Comparison of ENCODE assay signal across 8 cellular contexts in the genomic region with DNA sequence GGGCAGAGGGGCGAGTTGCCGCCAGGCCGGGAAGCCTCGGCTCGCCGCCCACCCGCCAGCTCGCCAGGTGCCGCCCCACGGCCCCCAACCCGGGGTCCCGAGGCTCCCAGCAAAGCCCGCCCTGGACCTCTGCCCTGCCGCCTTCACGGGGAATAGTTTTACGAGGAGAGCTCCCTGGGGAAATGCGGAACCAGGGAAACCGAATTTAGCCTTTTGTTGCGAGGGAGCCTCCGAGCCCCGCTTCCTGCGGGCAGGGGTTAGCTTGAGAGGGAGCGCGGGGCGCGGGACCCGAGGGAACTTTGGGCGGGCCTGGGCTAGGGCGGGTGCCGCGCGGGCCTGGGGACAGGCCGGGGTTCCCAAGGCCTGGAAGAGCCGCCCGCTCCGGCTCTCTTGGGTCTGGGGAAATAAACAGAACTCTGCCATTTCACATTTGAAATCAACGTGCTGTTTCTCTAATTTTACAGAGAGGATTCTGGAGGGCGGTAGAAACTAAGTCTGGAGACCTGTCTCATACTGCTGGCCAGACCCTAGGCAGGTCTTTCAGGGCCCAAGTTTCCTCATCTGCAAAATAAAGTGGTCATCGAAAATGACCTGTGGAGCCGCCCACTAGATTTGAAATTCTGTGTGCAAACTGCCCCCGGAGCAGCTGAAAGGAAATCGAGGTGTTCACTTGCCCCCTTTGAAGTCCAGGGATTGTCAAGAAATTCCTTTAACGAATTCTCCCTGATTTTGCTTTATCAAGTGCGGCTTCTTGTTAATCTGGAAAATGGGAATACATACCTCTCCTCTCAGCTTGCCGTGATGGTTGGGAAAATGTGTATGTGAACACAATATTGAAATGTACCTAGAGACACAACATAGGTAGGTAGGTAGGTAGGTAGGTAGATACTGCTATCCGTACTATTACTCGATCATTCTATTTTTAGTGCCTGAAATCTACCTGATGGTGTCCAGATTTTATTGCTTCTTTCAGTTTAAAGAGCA. TPM values are rescaled to one million over a fixed set of nuclear protein-coding genes. Genes with fewer than 3 reads are reported as not detected.
DNase-seq lines count a peak whose midpoint lies in the region; ATAC-seq lines count a peak whose summit lies in the region.

No MANE protein-coding gene starts in this region.

- DNase-seq in NCI-H82 (lab: John Stamatoyannopoulos, UW) (peak; percentile 92), NCI-H82 treated with DMSO at 0.1 percent for 48 hours (lab: John Stamatoyannopoulos, UW; ENCODE audit: unreplicated experiment) (no peak), NCI-H526 (lab: John Stamatoyannopoulos, UW) (peak; percentile 97 to 99), Right ventricle myocardium superior (peak; percentile 82), trophoblast cell (peak in 1 of 2 donors; percentile 52), epidermal melanocyte (ENCODE audit: insufficient read length, low spot score) (no peak)

- H3K27me3 ChIP-seq in trophoblast cell (ENCODE audit: insufficient read depth, low read length), result no peaks in the 10 kb centered on the region

- peak overlapping the region; percentile 79 for H3K4me3 Mint-ChIP-seq in activated naive CD4-positive, alpha-beta T cell treated with anti-CD3 and anti-CD28 coated beads, Interleukin-2, amount 50 U/mL, for 24 hours

- H3K14ac ChIP-seq in trophoblast cell (ENCODE audit: low read length), result peak overlapping the region; percentile 87

- H3K18ac ChIP-seq in trophoblast cell (ENCODE audit: low read length), result peak overlapping the region; percentile 81

- H3K79me2 ChIP-seq in trophoblast cell (ENCODE audit: control insufficient read depth, insufficient read depth, low read length, poor library complexity), result peaks cover 24% of the 10 kb centered on the region

- peaks cover 5 to 10% of the 10 kb centered on the region in 2 experiments for H3K36me3 ChIP-seq in trophoblast cell (ENCODE audit: control insufficient read depth in 1 of 2, insufficient read depth in 2 of 2, low read length in 2 of 2)

- H3K36me3 Mint-ChIP-seq in activated naive CD4-positive, alpha-beta T cell treated with anti-CD3 and anti-CD28 coated beads, Interleukin-2, amount 50 U/mL, for 24 hours, result no peaks in the 10 kb centered on the region

- peak overlapping the region; percentile 98 for H4K91ac ChIP-seq in trophoblast cell (ENCODE audit: low read depth, low read length)

- H2AK5ac ChIP-seq in trophoblast cell (ENCODE audit: low read length), result peak overlapping the region; percentile 75

- peaks cover 12% of the 10 kb centered on the region for H3K79me1 ChIP-seq in trophoblast cell (ENCODE audit: low read length)

- peak overlapping the region; percentile 94 for H2BK5ac ChIP-seq in trophoblast cell (ENCODE audit: low read depth, low read length, poor library complexity)

- H3K4me3 ChIP-seq in trophoblast cell (ENCODE audit: low read depth, low read length), result peak overlapping the region; percentile 69

- H3K9ac ChIP-seq in trophoblast cell (ENCODE audit: low read length), result peak overlapping the region; percentile 91

- H3K4ac ChIP-seq in trophoblast cell (ENCODE audit: low read depth, low read length), result peak overlapping the region; percentile 93

- H3K4me2 ChIP-seq in trophoblast cell (ENCODE audit: low read length), result peak overlapping the region; percentile 71

- H3K27ac ChIP-seq in trophoblast cell (ENCODE audit: low read depth, low read length), result peak overlapping the region; percentile 72

- intact Hi-C loops in Right ventricle myocardium superior (cut with DNase I), result loop anchor here (10.0 kb wide), 1 partner anchor 88 kb away; no protein-coding TSS in a partner anchor

- peak overlapping the region; percentile 39 for H2BK12ac ChIP-seq in trophoblast cell (ENCODE audit: low read length)

- peaks cover 2% of the 10 kb centered on the region for H3K27me3 Mint-ChIP-seq in activated naive CD4-positive, alpha-beta T cell treated with anti-CD3 and anti-CD28 coated beads, Interleukin-2, amount 50 U/mL, for 24 hours

- no peak overlapping the region for H3K23ac ChIP-seq in trophoblast cell (ENCODE audit: low read length)

- peak overlapping the region; percentile 98 for H4K8ac ChIP-seq in trophoblast cell (ENCODE audit: low read depth, low read length)

- peak; percentile 17 for ATAC-seq in HG03097 (IDR thresholded peaks at IDR 0.05; ENCODE audit: low FRiP score, unreplicated experiment)
- peak; percentile 34 for ATAC-seq in Right ventricle myocardium superior (ENCODE audit: poor library complexity)

- H3K4me1 Mint-ChIP-seq in activated naive CD4-positive, alpha-beta T cell treated with anti-CD3 and anti-CD28 coated beads, Interleukin-2, amount 50 U/mL, for 24 hours, result peaks cover 36% of the 10 kb centered on the region

- no CpG with 5 or more reads among the region's 47 CpGs for WGBS in trophoblast cell (ENCODE audit: extremely low coverage, insufficient coverage, insufficient read length)

- H3K9me3 Mint-ChIP-seq in activated naive CD4-positive, alpha-beta T cell treated with anti-CD3 and anti-CD28 coated beads, Interleukin-2, amount 50 U/mL, for 24 hours, result no peaks in the 10 kb centered on the region

- H3K9me3 ChIP-seq in trophoblast cell (ENCODE audit: insufficient read depth, low read depth, low read length), result no peaks in the 10 kb centered on the region

- peak overlapping the region; percentile 93 for H2BK120ac ChIP-seq in trophoblast cell (ENCODE audit: insufficient read depth, low read length, poor library complexity)

- H3K27ac Mint-ChIP-seq in activated naive CD4-positive, alpha-beta T cell treated with anti-CD3 and anti-CD28 coated beads, Interleukin-2, amount 50 U/mL, for 24 hours, result peak overlapping the region; percentile 11

- H4K12ac ChIP-seq in trophoblast cell (ENCODE audit: low read depth, low read length), result peak overlapping the region; percentile 89

- H3K4me1 ChIP-seq in trophoblast cell (ENCODE audit: control insufficient read depth in 1 of 2, insufficient read depth in 2 of 2, low read length in 2 of 2), result peaks cover 0 to 7% of the 10 kb centered on the region in 2 experiments

- peak overlapping the region; percentile 92 for H2AFZ ChIP-seq in trophoblast cell (ENCODE audit: insufficient read depth, low read length, poor library complexity)

RNA-seq across cellular contexts. Expression of gene GLUL, which starts 0.7 kb away (rescaled TPM):
- total RNA-seq in Right ventricle myocardium superior, result 384 TPM
- polyA plus RNA-seq in trophoblast cell (2013), result 122 and 127 TPM in 2 replicates

RNA-seq across cellular contexts. Expression of gene TEDDM1, which starts 8.1 kb away (rescaled TPM):
- total RNA-seq in Right ventricle myocardium superior, result not detected
- polyA plus RNA-seq in trophoblast cell (2013), result not detected in 2 replicates

RNA-seq across cellular contexts. Expression of gene RGSL1, which starts 57.6 kb away (rescaled TPM):
- total RNA-seq in Right ventricle myocardium superior, result not detected
- polyA plus RNA-seq in trophoblast cell (2013), result not detected in 2 replicates

Comparison
In these comparisons a context has a peak if more than half of its experiments do, and no peak if none do; other contexts are left out.
1. DNase-seq: peak in NCI-H82 (single experiment), NCI-H526 (2 of 2) and Right ventricle myocardium superior (single experiment); none in NCI-H82 treated with DMSO at 0.1 percent for 48 hours (single experiment) and epidermal melanocyte (single experiment).